Comparison of ENCODE assay signal across 38 cellular contexts in the genomic region with DNA sequence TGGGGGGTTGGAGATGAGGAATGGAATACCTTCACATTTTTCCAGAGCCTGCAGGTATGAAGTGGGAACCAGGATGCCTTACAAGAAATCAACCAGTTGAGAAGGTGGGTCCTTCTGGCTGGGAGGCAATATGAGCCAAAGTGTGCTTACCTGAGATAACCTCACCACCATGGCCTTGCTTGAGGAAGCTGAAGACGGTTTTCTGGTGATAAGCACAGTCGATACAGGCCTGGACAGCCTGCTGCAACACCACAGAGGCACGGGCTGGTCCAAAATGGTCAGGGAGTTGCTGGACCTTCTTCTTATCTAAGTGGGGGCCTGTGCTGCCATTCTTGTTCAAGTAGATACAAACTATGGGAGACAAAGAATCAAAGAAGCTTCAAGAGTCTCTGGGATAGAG. TPM values are rescaled to one million over a fixed set of nuclear protein-coding genes. Genes with fewer than 3 reads are reported as not detected.
DNase-seq lines count a peak whose midpoint lies in the region; ATAC-seq, FAIRE-seq and TF ChIP-seq lines count a peak whose summit lies in the region.
"Had no signal": no experiment of that assay in that cellular context is flagged by ENCODE, and none has a peak within 500 bp of the region (broad histone marks: within the 10 kb centered on the region; RNA-seq: fewer than 3 reads in every experiment).

No MANE protein-coding gene starts in this region.

- TF ChIP-seq POLR2A in breast epithelium (IDR thresholded peaks at IDR 0.05) = no peak
- no peak for TF ChIP-seq POLR2A in K562 (conservative IDR thresholded peaks at IDR 0.05)

- TF ChIP-seq CTCF in breast epithelium (IDR thresholded peaks at IDR 0.05) (no peak), MCF 10A (IDR thresholded peaks at IDR 0.05; ENCODE audit: unreplicated experiment) (no peak), VCaP (conservative IDR thresholded peaks at IDR 0.05) (no peak), ascending aorta (IDR thresholded peaks at IDR 0.05) (no peak), K562 (IDR thresholded peaks at IDR 0.05 in 2 of 3, conservative IDR thresholded peaks at IDR 0.05 in 1 of 3; ENCODE audit: insufficient read depth in 2 of 3, low read depth in 1 of 3, low read length in 3 of 3) (no peak)

- H4K20me1 ChIP-seq in K562 (replicated peaks; ENCODE audit: control insufficient read depth, insufficient read depth, low read length) = no peaks in the 10 kb centered on the region
- H4K20me1 ChIP-seq: BLaER1 treated with 17β-estradiol and CSF1 and Interleukin-3, amounts not matched to agents 10 nM and 100 nM had no signal

- H3K36me3 ChIP-seq in breast epithelium (no peaks in the 10 kb centered on the region), ascending aorta (peaks cover 2 to 21% of the 10 kb centered on the region in 2 donors), K562 (ENCODE audit: control insufficient read depth, insufficient read depth, low read length) (peaks cover 55% of the 10 kb centered on the region)
- H3K36me3 ChIP-seq: BE2C had no signal

- H3K27ac ChIP-seq in breast epithelium (peak overlapping the region; percentile 17 to 88), VCaP (peak overlapping the region; percentile 97), ascending aorta (peak overlapping the region; percentile 6 to 76), K562 (ENCODE audit: extremely low read depth, low read depth, low read length) (no peak overlapping the region)
- H3K27ac ChIP-seq: 22Rv1; A549; BLaER1; BLaER1 treated with 17β-estradiol and CSF1 and Interleukin-3, amounts not matched to agents 10 nM and 100 nM; C4-2B had no signal

- H3K9me3 Mint-ChIP-seq in MCF 10A (ENCODE audit: unreplicated experiment) = no peaks in the 10 kb centered on the region
- no peaks in the 10 kb centered on the region for H3K9me3 Mint-ChIP-seq in activated T-helper 2 cell treated with anti-CD3 and anti-CD28 coated beads, Interferon-gamma antibody, Interleukin-2, Interleukin-4, amounts not matched to agents 10 μg/mL and 5 μg/mL and 100 μg/mL, durations not matched to agents 14 hours and 24 hours and 36 hours
- H3K9me3 Mint-ChIP-seq in activated CD4-positive, alpha-beta T cell treated with anti-CD3 and anti-CD28 coated beads, Interleukin-2, amount 10 ng/mL, durations not matched to agents 7 days and 5 days = no peaks in the 10 kb centered on the region
- H3K9me3 Mint-ChIP-seq: CD4-positive, alpha-beta memory T cell; CD4-positive, alpha-beta T cell; CD4-positive, CD25-positive, alpha-beta regulatory T cell; CD8-positive, alpha-beta memory T cell; CD8-positive, alpha-beta T cell had no signal

- POLR2A ChIA-PET in MCF 10A (lab: Yijun Ruan, JAX) (no interaction called here), K562 (lab: Yijun Ruan, JAX) (interaction anchor here (1.2 to 1.4 kb wide), 2 partner anchors 11 to 29 kb away, joined by 5 read pairs; no protein-coding TSS in a partner anchor)
- POLR2A ChIA-PET in activated CD4-positive, alpha-beta T cell treated with anti-CD3 and anti-CD28 coated beads, Interleukin-2, amount 10 ng/mL, durations not matched to agents 7 days and 5 days (lab: Charles Lee) = no interaction called here

- BruUV-seq in MCF 10A (replicated peaks; lab: Mats Ljungman, UMichigan) (no TSS peak), K562 (replicated peaks; lab: Mats Ljungman, UMichigan) (no TSS peak)

- peak; percentile 73 for FAIRE-seq in K562 (lab: Jason Lieb, UNC)
- FAIRE-seq: A204.1, A549, D721Med had no signal

- TF ChIP-seq EP300 in K562 (IDR thresholded peaks at IDR 0.05; ENCODE audit: low read length) = no peak

- in situ Hi-C loops in K562 (cut with MboI) = no loop called here

- no peak for TF ChIP-seq RAD21 in K562 (CRISPR knock-in tag; conservative IDR thresholded peaks at IDR 0.05 in 1 of 2, IDR thresholded peaks at IDR 0.05 in 1 of 2)

- no peaks in the 10 kb centered on the region for H3K27me3 ChIP-seq in breast epithelium
- H3K27me3 ChIP-seq in ascending aorta = no peaks in the 10 kb centered on the region
- H3K27me3 ChIP-seq in K562 (ENCODE audit: control insufficient read depth in 2 of 2, insufficient read depth in 2 of 2, low read length in 2 of 2) = no peaks in the 10 kb centered on the region
- H3K27me3 ChIP-seq: BE2C; BLaER1; BLaER1 treated with 17β-estradiol and CSF1 and Interleukin-3, amounts not matched to agents 10 nM and 100 nM had no signal

- CTCF ChIA-PET in MCF 10A (lab: Yijun Ruan, JAX) = no interaction called here
- CTCF ChIA-PET in K562 (lab: Yijun Ruan, JAX; ENCODE audit: low intra/inter-chr PET ratio) = no interaction called here
- CTCF ChIA-PET in activated CD4-positive, alpha-beta T cell treated with anti-CD3 and anti-CD28 coated beads, Interleukin-2, amount 10 ng/mL, durations not matched to agents 7 days and 5 days (lab: Charles Lee) = no interaction called here

- peaks cover 3 to 25% of the 10 kb centered on the region in 2 donors for H3K4me1 ChIP-seq in breast epithelium
- peaks cover 6 to 35% of the 10 kb centered on the region in 2 donors for H3K4me1 ChIP-seq in ascending aorta
- peaks cover 0 to 16% of the 10 kb centered on the region in 2 experiments; a peak in 4 of 5 replicates for H3K4me1 ChIP-seq in K562 (replicated peaks in 1 of 2; ENCODE audit: control insufficient read depth in 2 of 2, insufficient read depth in 2 of 2, low read length in 2 of 2)
- H3K4me1 ChIP-seq: BE2C, Caco-2 had no signal

- H3K27me3 Mint-ChIP-seq in MCF 10A (ENCODE audit: insufficient read depth, unreplicated experiment) = no peaks in the 10 kb centered on the region
- H3K27me3 Mint-ChIP-seq in activated T-helper 2 cell treated with anti-CD3 and anti-CD28 coated beads, Interferon-gamma antibody, Interleukin-2, Interleukin-4, amounts not matched to agents 10 μg/mL and 5 μg/mL and 100 μg/mL, durations not matched to agents 14 hours and 24 hours and 36 hours (ENCODE audit: low read depth) = no peaks in the 10 kb centered on the region
- no peaks in the 10 kb centered on the region for H3K27me3 Mint-ChIP-seq in activated CD4-positive, alpha-beta T cell treated with anti-CD3 and anti-CD28 coated beads, Interleukin-2, amount 10 ng/mL, durations not matched to agents 7 days and 5 days
- H3K27me3 Mint-ChIP-seq: B cell; CD4-positive, alpha-beta memory T cell; CD4-positive, alpha-beta T cell; CD4-positive, CD25-positive, alpha-beta regulatory T cell had no signal

- H3K9ac ChIP-seq in K562 (ENCODE audit: insufficient read depth in 1 of 2, low read depth in 2 of 2, low read length in 2 of 2) = peak overlapping the region in 1 of 2 experiments; percentile 45; a peak in 1 of 4 replicates
- H3K9ac ChIP-seq: BLaER1; BLaER1 treated with 17β-estradiol and CSF1 and Interleukin-3, amounts not matched to agents 10 nM and 100 nM had no signal

- peaks cover 55% of the 10 kb centered on the region for H3K36me3 Mint-ChIP-seq in MCF 10A (ENCODE audit: insufficient read depth, unreplicated experiment)
- H3K36me3 Mint-ChIP-seq in activated T-helper 2 cell treated with anti-CD3 and anti-CD28 coated beads, Interferon-gamma antibody, Interleukin-2, Interleukin-4, amounts not matched to agents 10 μg/mL and 5 μg/mL and 100 μg/mL, durations not matched to agents 14 hours and 24 hours and 36 hours (ENCODE audit: low read depth) = peaks cover 35% of the 10 kb centered on the region
- H3K36me3 Mint-ChIP-seq in activated CD4-positive, alpha-beta T cell treated with anti-CD3 and anti-CD28 coated beads, Interleukin-2, amount 10 ng/mL, durations not matched to agents 7 days and 5 days (ENCODE audit: low read depth) = peaks cover 11% of the 10 kb centered on the region

- no peak overlapping the region for H3K4me3 Mint-ChIP-seq in MCF 10A (ENCODE audit: unreplicated experiment)
- no peak overlapping the region for H3K4me3 Mint-ChIP-seq in activated T-helper 2 cell treated with anti-CD3 and anti-CD28 coated beads, Interferon-gamma antibody, Interleukin-2, Interleukin-4, amounts not matched to agents 10 μg/mL and 5 μg/mL and 100 μg/mL, durations not matched to agents 14 hours and 24 hours and 36 hours (ENCODE audit: low read depth)
- H3K4me3 Mint-ChIP-seq in activated CD4-positive, alpha-beta T cell treated with anti-CD3 and anti-CD28 coated beads, Interleukin-2, amount 10 ng/mL, durations not matched to agents 7 days and 5 days = no peak overlapping the region
- H3K4me3 Mint-ChIP-seq: B cell; CD14-positive monocyte; CD4-positive, alpha-beta T cell; CD4-positive, CD25-positive, alpha-beta regulatory T cell; CD8-positive, alpha-beta memory T cell; CD8-positive, alpha-beta T cell had no signal

- H3K9me1 ChIP-seq in K562 (ENCODE audit: control insufficient read depth, insufficient read depth, low read length) = no peaks in the 10 kb centered on the region

- H3K27ac Mint-ChIP-seq in MCF 10A (ENCODE audit: low read depth, unreplicated experiment) = no peak overlapping the region
- no peak overlapping the region for H3K27ac Mint-ChIP-seq in activated T-helper 2 cell treated with anti-CD3 and anti-CD28 coated beads, Interferon-gamma antibody, Interleukin-2, Interleukin-4, amounts not matched to agents 10 μg/mL and 5 μg/mL and 100 μg/mL, durations not matched to agents 14 hours and 24 hours and 36 hours
- H3K27ac Mint-ChIP-seq in activated CD4-positive, alpha-beta T cell treated with anti-CD3 and anti-CD28 coated beads, Interleukin-2, amount 10 ng/mL, durations not matched to agents 7 days and 5 days = no peak overlapping the region
- H3K27ac Mint-ChIP-seq: B cell; CD4-positive, alpha-beta T cell; CD4-positive, CD25-positive, alpha-beta regulatory T cell; CD8-positive, alpha-beta T cell had no signal

- H3K4me2 ChIP-seq in K562 (ENCODE audit: insufficient read depth, low read length) = no peak overlapping the region
- H3K4me2 ChIP-seq: A549; BLaER1; BLaER1 treated with 17β-estradiol and CSF1 and Interleukin-3, amounts not matched to agents 10 nM and 100 nM had no signal

- DNase-seq in breast epithelium (ENCODE audit: low spot score in 2 of 2) (no peak), MCF 10A (ENCODE audit: unreplicated experiment) (no peak), ascending aorta (ENCODE audit: low spot score in 2 of 2) (no peak), K562 (ENCODE audit: extremely low read depth in 1 of 4, low spot score in 3 of 4) (peak in 3 of 4 experiments; percentile 20 to 70 (median 45))
- no peak for DNase-seq in activated T-helper 2 cell treated with anti-CD3 and anti-CD28 coated beads, Interferon-gamma antibody, Interleukin-2, Interleukin-4, amounts not matched to agents 10 μg/mL and 5 μg/mL and 100 μg/mL, durations not matched to agents 14 hours and 24 hours and 36 hours (ENCODE audit: low spot score)
- no peak for DNase-seq in activated CD4-positive, alpha-beta T cell treated with anti-CD3 and anti-CD28 coated beads, Interleukin-2, amount 10 ng/mL, durations not matched to agents 7 days and 5 days
- no peak for DNase-seq in stimulated activated CD4-positive, alpha-beta T cell treated with anti-CD3 and anti-CD28 coated beads, Interleukin-2, amount 100 ng/mL, for 24 hours
- DNase-seq: 8988T; ACHN; AML-193; BE2C; C1 segment of cervical spinal cord; Caco-2; Calu3; CD4-positive, alpha-beta memory T cell; CD4-positive, alpha-beta T cell; CD4-positive, CD25-positive, alpha-beta regulatory T cell; CD8-positive, alpha-beta memory T cell; CD8-positive, alpha-beta T cell; COR-L47; DMS 273 treated with DMSO at 0.1 percent for 48 hours; DMS153; DMS53; DMS79; DMS79 treated with DMSO at 0.1 percent for 48 hours; DND-41; EL had no signal

- H3K9me3 ChIP-seq in breast epithelium (no peaks in the 10 kb centered on the region), ascending aorta (no peaks in the 10 kb centered on the region), K562 (replicated peaks; ENCODE audit: control insufficient read depth, insufficient read depth, low read depth, low read length) (no peaks in the 10 kb centered on the region)
- H3K9me3 ChIP-seq: A549; BE2C; BLaER1; BLaER1 treated with 17β-estradiol and CSF1 and Interleukin-3, amounts not matched to agents 10 nM and 100 nM; Caco-2 had no signal

- H3K4me3 ChIP-seq in breast epithelium = no peak overlapping the region
- H3K4me3 ChIP-seq in ascending aorta = no peak overlapping the region
- H3K4me3 ChIP-seq in K562 = no peak overlapping the region
- H3K4me3 ChIP-seq: A549; BLaER1; BLaER1 treated with 17β-estradiol and CSF1 and Interleukin-3, amounts not matched to agents 10 nM and 100 nM had no signal

- intact Hi-C loops in breast epithelium (cut with DNase I; ENCODE audit: low total_unique reads) = no loop called here
- intact Hi-C loops in MCF 10A (cut with micrococcal nuclease) = loop anchor here (5.0 to 10.0 kb wide), 2 partner anchors 74 to 386 kb away; no protein-coding TSS in a partner anchor
- intact Hi-C loops in ascending aorta (cut with DNase I) = loop anchor here (5.0 to 10.0 kb wide), 2 partner anchors 66 to 316 kb away; partner anchors contain the start of gene FOXO6
- intact Hi-C loops in K562 (cut with micrococcal nuclease) = loop anchor here (10.0 kb wide), 1 partner anchor 196 kb away; the partner anchor contains the start of gene SCMH1
- intact Hi-C loops in activated T-helper 2 cell treated with anti-CD3 and anti-CD28 coated beads, Interferon-gamma antibody, Interleukin-2, Interleukin-4, amounts not matched to agents 10 μg/mL and 5 μg/mL and 100 μg/mL, durations not matched to agents 14 hours and 24 hours and 36 hours (cut with micrococcal nuclease) = no loop called here

- ATAC-seq in K562 = peak; percentile 76
- ATAC-seq: A549; CD8-positive, alpha-beta T cell had no signal

- WGBS in K562 (ENCODE audit: insufficient coverage, low coverage, missing lambda C conversion rate) = 17% methylated on average over 3 of the region's 3 CpGs

- peaks cover 35% of the 10 kb centered on the region for H3K4me1 Mint-ChIP-seq in MCF 10A (ENCODE audit: insufficient read depth, unreplicated experiment)
- peaks cover 12% of the 10 kb centered on the region for H3K4me1 Mint-ChIP-seq in activated T-helper 2 cell treated with anti-CD3 and anti-CD28 coated beads, Interferon-gamma antibody, Interleukin-2, Interleukin-4, amounts not matched to agents 10 μg/mL and 5 μg/mL and 100 μg/mL, durations not matched to agents 14 hours and 24 hours and 36 hours (ENCODE audit: low read depth)
- H3K4me1 Mint-ChIP-seq in activated CD4-positive, alpha-beta T cell treated with anti-CD3 and anti-CD28 coated beads, Interleukin-2, amount 10 ng/mL, durations not matched to agents 7 days and 5 days = peaks cover 9% of the 10 kb centered on the region

- H2AFZ ChIP-seq in K562 (ENCODE audit: low read depth, low read length) = no peak overlapping the region

- no peaks in the 10 kb centered on the region for H3K79me2 ChIP-seq in K562 (ENCODE audit: control insufficient read depth, insufficient read depth, low read length)

RNA-seq across cellular contexts. Expression of gene SLFNL1, which starts 27.0 kb away (rescaled TPM):
- total RNA-seq in breast epithelium (under 1 TPM; 0.16 to 0.66 (median 0.29) TPM), MCF 10A (2022) (0.28 and 0.29 TPM in 2 replicates), ascending aorta (not detected), K562 (2014; rRNA removed) (0.05 and 0.29 TPM in 2 replicates), K562 (2014; rRNA removed; fragmentation: Illumina TruSeq; extraction: Trizol) (0.03 TPM in 1 of 2 replicates, not detected in the other), K562 (2015; rRNA removed; fragmentation: Illumina TruSeq; extraction: Trizol) (0.08 and 0.14 TPM in 2 replicates), K562 (2021) (0.07 TPM in 1 of 2 replicates, not detected in the other)
- 0.58 and 1.4 TPM in 2 replicates for total RNA-seq in K562 (2011; cell fraction: chromatin; rRNA removed; ENCODE audit: low replicate concordance)
- 0.66 and 1.2 TPM in 2 replicates for total RNA-seq in K562 (2011; cell fraction: nucleolus; rRNA removed)
- total RNA-seq in K562 (2011; cell fraction: nucleoplasm; rRNA removed) = 0.31 and 0.51 TPM in 2 replicates
- polyA plus RNA-seq in K562 (2011; rRNA removed) (0.01 TPM in 1 of 2 replicates, not detected in the other), K562 (2014; fragmentation: Illumina TruSeq; extraction: Trizol) (0.03 TPM in 1 of 2 replicates, not detected in the other), K562 (2014; fragmentation: Nextera tagmentation; extraction: Ambion mirVana) (not detected), K562 (2014; rRNA removed) (0.05 and 0.12 TPM in 2 replicates)
- not detected in 2 replicates for polyA plus RNA-seq in K562 (2011; cell fraction: cytosol; rRNA removed)
- polyA plus RNA-seq in K562 (2011; cell fraction: nucleus; rRNA removed) = 0.10 and 0.13 TPM in 2 replicates
- polyA plus RNA-seq in K562 (2012) = 0.25 and 0.47 TPM in 2 replicates
- 0.14 and 0.15 TPM in 2 replicates for polyA minus RNA-seq in K562 (2011; rRNA and poly(A)+ RNA removed)
- polyA minus RNA-seq in K562 (2011; cell fraction: cytosol; rRNA and poly(A)+ RNA removed) = not detected in 2 replicates
- 0.40 and 0.44 TPM in 2 replicates for polyA minus RNA-seq in K562 (2011; cell fraction: nucleus; rRNA and poly(A)+ RNA removed)
- 0.14 and 0.18 TPM in 2 replicates for total RNA-seq in activated T-helper 2 cell treated with anti-CD3 and anti-CD28 coated beads, Interferon-gamma antibody, Interleukin-2, Interleukin-4, amounts not matched to agents 10 μg/mL and 5 μg/mL and 100 μg/mL, durations not matched to agents 14 hours and 24 hours and 36 hours
- under 1 TPM; 0.25 to 0.56 TPM for total RNA-seq in activated CD4-positive, alpha-beta T cell treated with anti-CD3 and anti-CD28 coated beads, Interleukin-2, amount 10 ng/mL, durations not matched to agents 7 days and 5 days
- total RNA-seq: Daoy had no signal

Comparison
In these comparisons a context has a peak if more than half of its experiments do, and no peak if none do; other contexts are left out.
1. intact Hi-C loops: an anchor here in MCF 10A (5.0 to 10.0 kb wide), ascending aorta (5.0 to 10.0 kb wide) and K562 (10.0 kb wide); none called in breast epithelium and activated T-helper 2 cell treated with anti-CD3 and anti-CD28 coated beads, Interferon-gamma antibody, Interleukin-2, Interleukin-4, amounts not matched to agents 10 μg/mL and 5 μg/mL and 100 μg/mL, durations not matched to agents 14 hours and 24 hours and 36 hours.
2. DNase-seq: peak in K562 (3 of 4); none in breast epithelium (0 of 2), MCF 10A (single experiment), ascending aorta (0 of 2), activated T-helper 2 cell treated with anti-CD3 and anti-CD28 coated beads, Interferon-gamma antibody, Interleukin-2, Interleukin-4, amounts not matched to agents 10 μg/mL and 5 μg/mL and 100 μg/mL, durations not matched to agents 14 hours and 24 hours and 36 hours (single experiment), activated CD4-positive, alpha-beta T cell treated with anti-CD3 and anti-CD28 coated beads, Interleukin-2, amount 10 ng/mL, durations not matched to agents 7 days and 5 days (single experiment) and stimulated activated CD4-positive, alpha-beta T cell treated with anti-CD3 and anti-CD28 coated beads, Interleukin-2, amount 100 ng/mL, for 24 hours (0 of 2).